Comparison of ENCODE assay signal across 20 cellular contexts in the genomic region with DNA sequence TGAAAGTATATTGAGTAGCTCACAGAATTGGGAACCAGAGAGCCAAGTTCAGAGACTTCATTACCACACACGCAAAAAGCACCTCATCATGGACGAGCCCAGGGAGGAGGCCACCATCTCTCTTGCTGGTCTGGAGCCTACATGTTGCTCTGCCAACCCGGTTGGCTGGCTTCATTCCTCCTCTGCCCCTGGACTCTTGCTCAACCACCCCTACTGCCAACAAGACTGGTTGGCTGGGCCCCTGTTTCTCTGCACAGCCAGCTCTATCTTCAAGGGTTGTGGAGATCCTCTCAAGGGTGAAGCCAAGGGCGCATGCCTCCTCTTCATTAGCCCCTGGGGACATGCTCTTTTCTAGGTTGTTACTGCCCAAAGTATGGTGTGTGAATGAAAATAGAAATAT.
DNase-seq lines count a peak whose midpoint lies in the region; ATAC-seq and TF ChIP-seq lines count a peak whose summit lies in the region.
"Had no signal": no experiment of that assay in that cellular context is flagged by ENCODE, and none has a peak within 500 bp of the region (broad histone marks: within the 10 kb centered on the region; RNA-seq: fewer than 3 reads in every experiment).

No MANE protein-coding gene starts in this region.

- H3K27me3 Mint-ChIP-seq in mesothelial cell of epicardium (ENCODE audit: low read depth): no peaks in the 10 kb centered on the region

- no peaks in the 10 kb centered on the region for H3K36me3 Mint-ChIP-seq in mesothelial cell of epicardium
- H3K36me3 Mint-ChIP-seq: CD14-positive monocyte; CD8-positive, alpha-beta memory T cell had no signal

- H3K36me3 ChIP-seq in body of pancreas (replicated peaks in 1 of 2; ENCODE audit: insufficient read depth in 1 of 2, low read depth in 2 of 2) (no peaks in the 10 kb centered on the region), prostate gland (no peaks in the 10 kb centered on the region)
- H3K36me3 ChIP-seq: BLaER1, HAP-1 had no signal

- H3K9me3 ChIP-seq in body of pancreas: no peaks in the 10 kb centered on the region
- H3K9me3 ChIP-seq in prostate gland: no peaks in the 10 kb centered on the region
- no peaks in the 10 kb centered on the region for H3K9me3 ChIP-seq in right cardiac atrium (ENCODE audit: control insufficient read depth, low read length)
- H3K9me3 ChIP-seq: BLaER1, HAP-1 had no signal

- peaks cover 5% of the 10 kb centered on the region for H3K9me3 Mint-ChIP-seq in mesothelial cell of epicardium
- H3K9me3 Mint-ChIP-seq: CD4-positive, alpha-beta T cell had no signal

- H3K27ac ChIP-seq in C4-2B (peak overlapping the region; percentile 59), body of pancreas (peak overlapping the region in 3 of 4 donors; percentile 63 to 65 (median 64)), prostate gland (peak overlapping the region; percentile 9 to 18), right cardiac atrium (ENCODE audit: low read length) (no peak overlapping the region)
- H3K27ac ChIP-seq: 22Rv1, BLaER1 had no signal

- H3K27ac Mint-ChIP-seq in mesothelial cell of epicardium: peak overlapping the region; percentile 39
- H3K27ac Mint-ChIP-seq: B cell; CD14-positive monocyte; CD4-positive, alpha-beta T cell; CD8-positive, alpha-beta memory T cell; HFFc6 had no signal

- no peak for TF ChIP-seq CTCF in C4-2B (conservative IDR thresholded peaks at IDR 0.05)
- TF ChIP-seq CTCF in body of pancreas (IDR thresholded peaks at IDR 0.05): no peak
- TF ChIP-seq CTCF in mesothelial cell of epicardium (IDR thresholded peaks at IDR 0.05; ENCODE audit: unreplicated experiment): no peak
- no peak for TF ChIP-seq CTCF in prostate gland (IDR thresholded peaks at IDR 0.05)

- no peak overlapping the region for H3K4me3 Mint-ChIP-seq in mesothelial cell of epicardium
- H3K4me3 Mint-ChIP-seq: B cell; CD14-positive monocyte; CD4-positive, alpha-beta T cell; CD8-positive, alpha-beta memory T cell; HFFc6 had no signal

- ATAC-seq in body of pancreas: no peak
- ATAC-seq in GM19351 (IDR thresholded peaks at IDR 0.05; ENCODE audit: unreplicated experiment): no peak
- ATAC-seq in right cardiac atrium: no peak

- peaks cover 43% of the 10 kb centered on the region for H3K4me1 ChIP-seq in body of pancreas
- no peaks in the 10 kb centered on the region for H3K4me1 ChIP-seq in prostate gland (replicated peaks)
- no peaks in the 10 kb centered on the region for H3K4me1 ChIP-seq in right cardiac atrium (ENCODE audit: control insufficient read depth, insufficient read depth, low read length)
- H3K4me1 ChIP-seq: HAP-1 had no signal

- intact Hi-C loops in body of pancreas (cut with DNase I): no loop called here
- intact Hi-C loops in prostate gland (cut with DNase I): no loop called here
- intact Hi-C loops in right cardiac atrium (cut with DNase I): no loop called here

- TF ChIP-seq POLR2A in body of pancreas (IDR thresholded peaks at IDR 0.05) (no peak), prostate gland (IDR thresholded peaks at IDR 0.05) (no peak)

- H3K27me3 ChIP-seq in body of pancreas: no peaks in the 10 kb centered on the region
- H3K27me3 ChIP-seq in prostate gland (replicated peaks; ENCODE audit: insufficient read depth): no peaks in the 10 kb centered on the region
- H3K27me3 ChIP-seq in right cardiac atrium (ENCODE audit: control insufficient read depth, insufficient read depth): no peaks in the 10 kb centered on the region
- H3K27me3 ChIP-seq: BLaER1 had no signal

- no peak for DNase-seq in body of pancreas
- DNase-seq in mesothelial cell of epicardium (ENCODE audit: low spot score in 2 of 2, unreplicated experiment in 2 of 2): no peak
- DNase-seq in prostate gland (ENCODE audit: low spot score): no peak
- no peak for DNase-seq in activated CD4-positive, alpha-beta T cell treated with anti-CD3 and anti-CD28 coated beads, Interleukin-2, amount 50 U/mL, for 1 hour
- DNase-seq in right cardiac atrium: no peak
- DNase-seq: Calu3; CD4-positive, alpha-beta T cell; CD8-positive, alpha-beta memory T cell; DMS53; DMS79 treated with DMSO at 0.1 percent for 48 hours; GF-D8; GOT3; HFFc6 had no signal

- peaks cover 24% of the 10 kb centered on the region for H3K4me1 Mint-ChIP-seq in mesothelial cell of epicardium
- H3K4me1 Mint-ChIP-seq: B cell; CD8-positive, alpha-beta memory T cell had no signal

- H3K4me3 ChIP-seq in body of pancreas (no peak overlapping the region), prostate gland (no peak overlapping the region), right cardiac atrium (ENCODE audit: low read length) (no peak overlapping the region)
- H3K4me3 ChIP-seq: BLaER1, HAP-1 had no signal

- whole genome bisulfite sequencing in body of pancreas, 2 donors: 90 to 93% methylated on average over 4 of the region's 4 CpGs
- 86% methylated on average over 4 of the region's 4 CpGs for WGBS in prostate gland
- WGBS in right cardiac atrium: 96% methylated on average over 4 of the region's 4 CpGs
